19 cellular contexts compared by ENCODE assay signal in the genomic region with DNA sequence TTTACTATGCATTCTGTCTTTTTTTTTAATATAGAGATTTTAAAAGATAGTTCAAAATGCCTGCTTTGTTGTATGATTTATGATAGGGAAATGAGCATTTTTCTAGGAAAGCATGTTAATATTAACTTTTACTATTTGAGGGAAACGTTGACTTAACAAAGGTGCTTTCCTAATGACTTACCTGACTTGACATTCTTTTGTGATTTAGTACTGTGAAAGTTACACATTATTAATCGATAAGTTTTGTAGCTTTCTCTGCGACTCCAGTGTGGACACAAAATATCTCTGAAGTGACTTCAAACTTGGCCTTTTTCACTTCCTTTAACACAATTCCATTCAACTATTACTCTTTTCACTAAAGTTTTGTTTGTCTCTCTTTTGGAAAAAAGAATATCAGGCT.
"Had no signal": no experiment of that assay in that cellular context is flagged by ENCODE, and none has a peak within 500 bp of the region (broad histone marks: within the 10 kb centered on the region; RNA-seq: fewer than 3 reads in every experiment).

No MANE protein-coding gene starts in this region.

- ATAC-seq: SK-N-SH treated with all-trans-retinoic acid at 6 μM for 48 hours had no signal

- DNase-seq: KBM-7, MV-4-11, NCI-H1048, NCI-H1105, NCI-H1417 treated with DMSO at 0.1 percent for 48 hours, NCI-H146, NCI-H1694 treated with DMSO at 0.1 percent for 48 hours, NCI-H2029, NCI-H2081 treated with DMSO at 0.1 percent for 48 hours, NCI-H2171, NCI-H226, NCI-H446, NCI-H510A, NCI-H524 treated with DMSO at 0.1 percent for 48 hours, NCI-H69, NCI-H774, RPMI8226, SHP77 had no signal
